Comparison of ENCODE assay signal across 14 cellular contexts in the genomic region with DNA sequence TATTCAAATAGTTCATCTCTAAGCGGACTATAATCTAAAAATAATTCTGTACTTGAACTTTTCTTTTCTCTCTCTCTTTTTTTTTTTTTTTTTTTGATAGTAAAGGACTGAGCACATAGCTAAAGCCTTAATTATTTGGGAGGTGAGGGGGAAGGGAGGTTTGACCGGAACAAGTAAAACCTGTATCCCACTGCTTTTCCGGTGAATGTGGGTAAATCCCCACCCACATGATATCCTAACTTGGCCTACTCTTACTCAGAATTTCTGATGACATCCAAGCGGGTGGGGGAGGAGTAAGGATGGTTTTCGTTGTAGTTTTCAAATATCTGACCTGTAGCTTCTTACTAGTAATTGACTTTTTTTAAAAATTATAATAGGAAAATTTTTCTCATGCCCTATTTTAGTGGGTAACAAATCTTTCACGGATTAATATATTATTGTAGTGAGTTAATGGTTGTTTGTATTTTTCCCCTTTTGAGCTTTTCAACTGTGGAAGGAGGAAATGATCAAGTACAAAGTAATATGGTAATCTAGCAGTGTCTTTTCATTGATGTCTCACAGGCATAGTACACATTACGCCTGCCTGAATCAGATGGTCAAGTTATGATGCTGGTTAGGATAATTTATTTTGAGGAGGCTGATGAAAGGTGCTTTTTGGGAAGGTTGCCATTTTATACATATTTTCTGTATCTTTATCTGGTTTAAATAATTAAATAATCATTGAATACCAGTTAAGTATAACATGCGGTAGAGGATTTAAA. TPM values are rescaled to one million over a fixed set of nuclear protein-coding genes. Genes with fewer than 3 reads are reported as not detected.
A peak's percentile ranks its signal among the peaks of the same experiment; 100 is the strongest.
DNase-seq lines count a peak whose midpoint lies in the region; ATAC-seq and TF ChIP-seq lines count a peak whose summit lies in the region.
"Had no signal": no experiment of that assay in that cellular context is flagged by ENCODE, and none has a peak within 500 bp of the region (broad histone marks: within the 10 kb centered on the region; RNA-seq: fewer than 3 reads in every experiment).

No MANE protein-coding gene starts in this region.

- H3K79me2 ChIP-seq in Karpas-422 (ENCODE audit: low read length) (no peaks in the 10 kb centered on the region), MM.1S (ENCODE audit: low read length) (peaks cover 23% of the 10 kb centered on the region)

- peaks cover 29% of the 10 kb centered on the region for H3K4me1 Mint-ChIP-seq in memory B cell

- H3K27me3 ChIP-seq in Karpas-422 (ENCODE audit: low read length) (no peaks in the 10 kb centered on the region), MM.1S (replicated peaks; ENCODE audit: insufficient read depth, low read length) (no peaks in the 10 kb centered on the region)
- H3K27me3 ChIP-seq: suprapubic skin had no signal

- H3K27ac ChIP-seq in Karpas-422 (ENCODE audit: low read length) = no peak overlapping the region
- H3K27ac ChIP-seq in MM.1S (ENCODE audit: low read length) = no peak overlapping the region
- H3K27ac ChIP-seq: suprapubic skin had no signal

- H3K9ac ChIP-seq in Karpas-422 (ENCODE audit: low read length) = no peak overlapping the region
- H3K9ac ChIP-seq in MM.1S (ENCODE audit: low read length) = no peak overlapping the region

- no peak for TF ChIP-seq CTCF in MM.1S (IDR thresholded peaks at IDR 0.05; ENCODE audit: low read length)

- H3K27ac Mint-ChIP-seq in memory B cell = peak overlapping the region; percentile 99
- H3K27ac Mint-ChIP-seq: CD4-positive, alpha-beta T cell; progenitor cell of endocrine pancreas had no signal

- H3K4me3 ChIP-seq in Karpas-422 (ENCODE audit: low read length) = no peak overlapping the region
- H3K4me3 ChIP-seq in MM.1S (ENCODE audit: low read length) = no peak overlapping the region
- H3K4me3 ChIP-seq: suprapubic skin had no signal

- H3K9me3 ChIP-seq in Karpas-422 (ENCODE audit: low read length) (no peaks in the 10 kb centered on the region), MM.1S (replicated peaks; ENCODE audit: insufficient read depth, low read length) (no peaks in the 10 kb centered on the region)
- H3K9me3 ChIP-seq: suprapubic skin had no signal

- H3F3A ChIP-seq in MM.1S (ENCODE audit: insufficient read depth, low read length) = no peaks in the 10 kb centered on the region

- peak; percentile 45 for DNase-seq in Daoy (ENCODE audit: low read depth)
- peak; percentile 8 for DNase-seq in HT1080 (ENCODE audit: low read depth)
- DNase-seq in amniotic epithelial cell (ENCODE audit: low read depth) = peak; percentile 43
- DNase-seq in memory B cell (ENCODE audit: low spot score in 2 of 2) = no peak
- no peak for DNase-seq in Karpas-422
- DNase-seq in GM19240 (ENCODE audit: insufficient read length, low spot score) = no peak
- DNase-seq in NCI-H345 (lab: John Stamatoyannopoulos, UW) = no peak
- no peak for DNase-seq in MM.1S
- DNase-seq: CD4-positive, alpha-beta T cell; GDM1; NCI-H2107; SW 1271 had no signal

- no peaks in the 10 kb centered on the region for H3K9me3 Mint-ChIP-seq in memory B cell
- H3K9me3 Mint-ChIP-seq: CD4-positive, alpha-beta T cell had no signal

- H3K4me2 ChIP-seq in Karpas-422 (ENCODE audit: low read depth, low read length, poor library complexity, severe bottlenecking) = no peak overlapping the region
- no peak overlapping the region for H3K4me2 ChIP-seq in MM.1S (ENCODE audit: low read depth, low read length)

- H4K20me1 ChIP-seq in Karpas-422 (ENCODE audit: insufficient read depth, low read depth, low read length) (no peaks in the 10 kb centered on the region), MM.1S (ENCODE audit: insufficient read depth, low read length) (no peaks in the 10 kb centered on the region)

- no peak overlapping the region for H3K4me3 Mint-ChIP-seq in memory B cell

- H2AFZ ChIP-seq in Karpas-422 (ENCODE audit: low read length) = no peak overlapping the region
- no peak overlapping the region for H2AFZ ChIP-seq in MM.1S (ENCODE audit: low read length)

- no peaks in the 10 kb centered on the region for H3K9me2 ChIP-seq in Karpas-422 (replicated peaks; ENCODE audit: insufficient read depth, low read length)
- H3K9me2 ChIP-seq in MM.1S (replicated peaks; ENCODE audit: insufficient read depth, low read length) = no peaks in the 10 kb centered on the region

- H3K4me1 ChIP-seq in Karpas-422 (ENCODE audit: low read length) (peaks cover 8% of the 10 kb centered on the region; the same call in 1 of the 2 replicates), MM.1S (ENCODE audit: low read length) (peaks cover 14% of the 10 kb centered on the region; the same call in 1 of the 2 replicates)

- no peak for ATAC-seq in memory B cell (ENCODE audit: low read depth)

- H3K27me3 Mint-ChIP-seq in memory B cell = no peaks in the 10 kb centered on the region
- H3K27me3 Mint-ChIP-seq: CD4-positive, alpha-beta T cell; progenitor cell of endocrine pancreas had no signal

- H3K36me3 Mint-ChIP-seq in memory B cell = peaks cover 2% of the 10 kb centered on the region

- H3K36me3 ChIP-seq in Karpas-422 (ENCODE audit: insufficient read depth, low read length) (no peaks in the 10 kb centered on the region), MM.1S (replicated peaks; ENCODE audit: insufficient read depth, low read length) (no peaks in the 10 kb centered on the region)
- H3K36me3 ChIP-seq: suprapubic skin had no signal

RNA-seq across cellular contexts. Expression of a gene that starts 2.2 kb away (rescaled TPM):
- total RNA-seq in Daoy (2014; rRNA removed; shearing (Covaris generic)) = 20.2 and 29.9 TPM in 2 replicates
- total RNA-seq in HT1080 (2014; rRNA removed; shearing (Covaris generic)) = 45.1 and 61.1 TPM in 2 replicates
- polyA plus RNA-seq in HT1080 (2015; cell fraction: cytosol; rRNA removed) = 44.6 and 51.2 TPM in 2 replicates
- polyA plus RNA-seq in HT1080 (2015; cell fraction: nucleus; rRNA removed) = 58.5 and 60.5 TPM in 2 replicates
- total RNA-seq in Karpas-422 (2014; rRNA removed; shearing (Covaris generic); ENCODE audit: low replicate concordance) = 0.32 and 0.48 TPM in 2 replicates

Comparison
In these comparisons a context has a peak if more than half of its experiments do, and no peak if none do; other contexts are left out.
1. DNase-seq: peak in Daoy (single experiment), HT1080 (single experiment) and amniotic epithelial cell (single experiment); none in memory B cell (0 of 2), Karpas-422 (single experiment), GM19240 (single experiment), NCI-H345 (single experiment) and MM.1S (single experiment).
2. RNA of a gene that starts 2.2 kb away (total RNA-seq): 45.1 to 61.1 TPM in HT1080 and 20.2 to 29.9 TPM in Daoy; 0.32 to 0.48 TPM in Karpas-422; every median in the first group is over 10 times any median in the second.